In genomic region chr7:4753610-4754432, GRCh38 we compare ENCODE assay signal across 8 cellular contexts. TPM values are rescaled to one million over a fixed set of nuclear protein-coding genes. Genes with fewer than 3 reads are reported as not detected.
DNase-seq lines count a peak whose midpoint lies in the region; ATAC-seq and TF ChIP-seq lines count a peak whose summit lies in the region.

No MANE protein-coding gene starts in this region.

- no peaks in the 10 kb centered on the region for H3K4me1 ChIP-seq in mesendoderm (ENCODE audit: control insufficient read depth, low read depth, low read length)

- H3K79me1 ChIP-seq in mesendoderm (ENCODE audit: low read length): no peaks in the 10 kb centered on the region

- peaks cover 12% of the 10 kb centered on the region for H3K36me3 Mint-ChIP-seq in activated CD4-positive, alpha-beta memory T cell treated with anti-CD3 and anti-CD28 coated beads for 36 hours

- H3K9me3 Mint-ChIP-seq in activated CD4-positive, alpha-beta memory T cell treated with anti-CD3 and anti-CD28 coated beads for 36 hours: no peaks in the 10 kb centered on the region

- no peaks in the 10 kb centered on the region for H3K27me3 ChIP-seq in mesendoderm (ENCODE audit: insufficient read depth, low read length, poor library complexity)

- no peak overlapping the region for H2BK120ac ChIP-seq in mesendoderm (ENCODE audit: low read depth, low read length)

- H3K4ac ChIP-seq in mesendoderm (ENCODE audit: low read depth, low read length): no peak overlapping the region

- H2BK15ac ChIP-seq in mesendoderm (replicated peaks; ENCODE audit: low read depth): no peak overlapping the region

- WGBS in mesendoderm (ENCODE audit: extremely low coverage, insufficient coverage, low lambda C conversion rate): no CpG with 5 or more reads among the region's 30 CpGs

- peak; percentile 86 for ATAC-seq in GM18505 (IDR thresholded peaks at IDR 0.05; ENCODE audit: unreplicated experiment)
- peak; percentile 80 for ATAC-seq in HG02973 (IDR thresholded peaks at IDR 0.05; ENCODE audit: unreplicated experiment)

- intact Hi-C loops in activated CD4-positive, alpha-beta memory T cell treated with anti-CD3 and anti-CD28 coated beads for 36 hours (cut with micrococcal nuclease): loop anchor here (1.0 kb wide), 1 partner anchor 143 kb away; no protein-coding TSS in a partner anchor

- no peak overlapping the region for H3K9ac ChIP-seq in mesendoderm (ENCODE audit: low read length)

- POLR2A ChIA-PET in activated CD4-positive, alpha-beta memory T cell treated with anti-CD3 and anti-CD28 coated beads for 36 hours (lab: Charles Lee): no interaction called here

- H3K4me3 ChIP-seq in mesendoderm (ENCODE audit: low read length): no peak overlapping the region

- DNase-seq in A172 (ENCODE audit: low spot score) (peak; percentile 46), NCI-H226 (peak; percentile 77), dermis microvascular lymphatic vessel endothelial cell (ENCODE audit: low read depth in 2 of 2) (peak; percentile 43 to 70), mesendoderm (peak; percentile 82)
- peak; percentile 90 for DNase-seq in activated CD4-positive, alpha-beta memory T cell treated with anti-CD3 and anti-CD28 coated beads for 36 hours
- DNase-seq in stimulated activated CD8-positive, alpha-beta memory T cell treated with anti-CD3 and anti-CD28 coated beads, Interleukin-15, amount 100 ng/mL, for 48 hours (ENCODE audit: low read depth in 2 of 2): peak; percentile 64 to 70

- no peak overlapping the region for H3K4me3 Mint-ChIP-seq in activated CD4-positive, alpha-beta memory T cell treated with anti-CD3 and anti-CD28 coated beads for 36 hours

- TF ChIP-seq POLR2A in GM18505 (IDR thresholded peaks at IDR 0.05; ENCODE audit: borderline replicate concordance, extremely low read depth, insufficient read depth, insufficient read length): no peak

- H3K27me3 Mint-ChIP-seq in activated CD4-positive, alpha-beta memory T cell treated with anti-CD3 and anti-CD28 coated beads for 36 hours: no peaks in the 10 kb centered on the region

- CTCF ChIA-PET in activated CD4-positive, alpha-beta memory T cell treated with anti-CD3 and anti-CD28 coated beads for 36 hours (lab: Charles Lee): interaction anchor here (0.7 to 3.2 kb wide), 11 partner anchors 9 to 1683 kb away, joined by 3 to 21 read pairs (median 4); partner anchors contain the start of genes AP5Z1 and FOXK1

- peaks cover 21% of the 10 kb centered on the region for H3K4me1 Mint-ChIP-seq in activated CD4-positive, alpha-beta memory T cell treated with anti-CD3 and anti-CD28 coated beads for 36 hours (ENCODE audit: low read depth)

- H3K36me3 ChIP-seq in mesendoderm (ENCODE audit: control insufficient read depth, insufficient read depth, low read length): no peaks in the 10 kb centered on the region

- no peak overlapping the region for H4K8ac ChIP-seq in mesendoderm (ENCODE audit: low read depth, low read length)

- no peak overlapping the region for H3K23ac ChIP-seq in mesendoderm (ENCODE audit: low read length)

- no peaks in the 10 kb centered on the region for H3K79me2 ChIP-seq in mesendoderm (ENCODE audit: control insufficient read depth, insufficient read depth, low read length)

- no peak overlapping the region for H2BK5ac ChIP-seq in mesendoderm (ENCODE audit: low read length)

- H3K4me2 ChIP-seq in mesendoderm (ENCODE audit: low read length): no peak overlapping the region

- no peak overlapping the region for H3K27ac Mint-ChIP-seq in activated CD4-positive, alpha-beta memory T cell treated with anti-CD3 and anti-CD28 coated beads for 36 hours

- H3K27ac ChIP-seq in mesendoderm (ENCODE audit: low read depth, low read length): no peak overlapping the region

- no peak overlapping the region for H3K18ac ChIP-seq in mesendoderm (ENCODE audit: low read length)

- no peak overlapping the region for H4K5ac ChIP-seq in mesendoderm (ENCODE audit: low read length)

- no peak overlapping the region for H2AK5ac ChIP-seq in mesendoderm (ENCODE audit: low read length)

- no peak overlapping the region for H3K56ac ChIP-seq in mesendoderm (ENCODE audit: low read length)

RNA-seq across cellular contexts. Expression of gene AP5Z1, which starts 21.6 kb away (rescaled TPM):
- 21.2 and 38.4 TPM in 2 replicates for total RNA-seq in A172 (2014; rRNA removed; shearing (Covaris generic))
- 10 to 100 TPM; 21.6 to 24.1 TPM for total RNA-seq in activated CD4-positive, alpha-beta memory T cell treated with anti-CD3 and anti-CD28 coated beads for 36 hours
- 17.6 and 33.1 TPM in 2 replicates for total RNA-seq in dermis microvascular lymphatic vessel endothelial cell
- polyA plus RNA-seq in mesendoderm (2013, experiment 1 of 2): 12.6 TPM
- 13.0 TPM for polyA plus RNA-seq in mesendoderm (2013, experiment 2 of 2)
